In the genomic region with DNA sequence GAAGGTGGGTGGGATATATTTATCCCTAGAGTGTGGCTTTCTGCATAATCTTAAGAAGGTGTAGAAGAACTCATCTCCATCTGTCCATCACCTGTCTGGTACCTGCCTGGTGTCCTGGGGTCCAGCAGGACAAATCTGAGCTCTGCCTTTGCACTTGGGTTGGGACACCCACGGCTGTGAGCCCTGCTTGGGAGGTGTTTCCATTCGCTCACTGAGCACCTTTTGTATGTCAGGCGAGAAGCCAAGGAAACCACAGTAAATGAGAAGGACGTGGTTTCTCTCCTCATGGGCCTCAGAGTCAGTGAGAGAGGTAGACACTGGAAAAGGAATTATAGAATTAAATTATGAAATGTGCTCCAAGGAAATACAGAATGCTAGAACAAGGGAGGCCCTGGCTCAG, we compare ENCODE assay signal across 15 cellular contexts.
DNase-seq lines count a peak whose midpoint lies in the region; TF ChIP-seq lines count a peak whose summit lies in the region.
"Had no signal": no experiment of that assay in that cellular context is flagged by ENCODE, and none has a peak within 500 bp of the region (broad histone marks: within the 10 kb centered on the region; RNA-seq: fewer than 3 reads in every experiment).

No MANE protein-coding gene starts in this region.

- H3K27me3 ChIP-seq in muscle layer of colon (ENCODE audit: control insufficient read depth in 1 of 2, insufficient read depth in 2 of 2, low read length in 2 of 2) (no peaks in the 10 kb centered on the region), thyroid gland (no peaks in the 10 kb centered on the region), MG63 (no peaks in the 10 kb centered on the region)
- H3K27me3 ChIP-seq: SJCRH30 had no signal

- peak overlapping the region; percentile 82 for H3K27ac ChIP-seq in HEK293 (ENCODE audit: extremely low read depth, low read depth, low read length)
- peak overlapping the region; percentile 39 for H3K27ac ChIP-seq in muscle layer of colon (ENCODE audit: low read depth, low read length)
- H3K27ac ChIP-seq in thyroid gland, result peak overlapping the region; percentile 58 to 67 (median 63)
- H3K27ac ChIP-seq in substantia nigra (ENCODE audit: low read depth, low read length, poor library complexity, severe bottlenecking), result no peak overlapping the region
- H3K27ac ChIP-seq: SJCRH30 had no signal

- no peak for TF ChIP-seq POLR2A in thyroid gland (IDR thresholded peaks at IDR 0.05)

- 82 to 88% methylated on average over 4 of the region's 4 CpGs for WGBS in thyroid gland, 2 donors

- POLR2A ChIA-PET in HEK293 (lab: Yijun Ruan, JAX), result interaction anchor here (1.0 to 1.2 kb wide), 2 partner anchors 10 to 29 kb away, joined by 3 to 4 read pairs; no protein-coding TSS in a partner anchor

- H3K4me1 ChIP-seq in HEK293 (ENCODE audit: control insufficient read depth, insufficient read depth, low read length), result peaks cover 17% of the 10 kb centered on the region
- peaks cover 37% of the 10 kb centered on the region for H3K4me1 ChIP-seq in muscle layer of colon (ENCODE audit: insufficient read depth, low read length)
- peaks cover 17 to 31% of the 10 kb centered on the region in 2 donors for H3K4me1 ChIP-seq in thyroid gland

- CTCF ChIA-PET in HEK293 (lab: Yijun Ruan, JAX), result interaction anchor here (1.6 kb wide), 1 partner anchor 25 kb away, joined by 3 read pairs; no protein-coding TSS in a partner anchor

- no peaks in the 10 kb centered on the region for H3K9me3 ChIP-seq in HEK293 (ENCODE audit: control insufficient read depth, insufficient read depth, low read depth, low read length)
- H3K9me3 ChIP-seq in muscle layer of colon (ENCODE audit: low read length), result no peaks in the 10 kb centered on the region
- no peaks in the 10 kb centered on the region for H3K9me3 ChIP-seq in thyroid gland
- H3K9me3 ChIP-seq in MG63, result no peaks in the 10 kb centered on the region
- H3K9me3 ChIP-seq: SJCRH30 had no signal

- DNase-seq in choroid plexus epithelial cell (ENCODE audit: low read depth), result peak; percentile 35
- no peak for DNase-seq in thyroid gland
- no peak for DNase-seq in MG63
- DNase-seq in HK-2 (ENCODE audit: unreplicated experiment), result no peak
- DNase-seq in NOMO-1 treated with dmso at 0.1 percent for 144 hours (lab: John Stamatoyannopoulos, UW; ENCODE audit: unreplicated experiment), result no peak
- no peak for DNase-seq in substantia nigra (lab: John Stamatoyannopoulos, UW)
- DNase-seq: activated CD8-positive, alpha-beta memory T cell treated with anti-CD3 and anti-CD28 coated beads, Interleukin-2, amount 10 ng/mL, durations not matched to agents 7 days and 5 days; activated naive CD4-positive, alpha-beta T cell treated with anti-CD3 and anti-CD28 coated beads, Interleukin-2, amount 50 U/mL, for 16 hours; CD8-positive, alpha-beta memory T cell; kidney glomerular epithelial cell; NCI-H2029 treated with DMSO at 0.1 percent for 48 hours; stimulated activated CD4-positive, alpha-beta T cell treated with anti-CD3 and anti-CD28 coated beads, Interleukin-12 subunit alpha, Interleukin-12 subunit beta, amount 100 ng/mL, for 4 hours had no signal

- H3K36me3 ChIP-seq in HEK293 (ENCODE audit: control insufficient read depth in 2 of 2, insufficient read depth in 1 of 2, low read length in 2 of 2), result no peaks in the 10 kb centered on the region
- H3K36me3 ChIP-seq in muscle layer of colon (ENCODE audit: insufficient read depth, low read length), result no peaks in the 10 kb centered on the region
- H3K36me3 ChIP-seq in thyroid gland, result no peaks in the 10 kb centered on the region
- no peaks in the 10 kb centered on the region for H3K36me3 ChIP-seq in MG63
- H3K36me3 ChIP-seq: SJCRH30 had no signal

- H3K9ac ChIP-seq in muscle layer of colon (ENCODE audit: low read length), result no peak overlapping the region

- H3K4me3 ChIP-seq in HEK293 (ENCODE audit: low read depth, low read length), result no peak overlapping the region
- no peak overlapping the region for H3K4me3 ChIP-seq in choroid plexus epithelial cell (ENCODE audit: low read depth, low read length)
- H3K4me3 ChIP-seq in muscle layer of colon (ENCODE audit: low read depth in 1 of 2, low read length in 2 of 2), result no peak overlapping the region
- no peak overlapping the region for H3K4me3 ChIP-seq in thyroid gland (replicated peaks in 1 of 3)
- H3K4me3 ChIP-seq in MG63, result no peak overlapping the region
- H3K4me3 ChIP-seq: SJCRH30 had no signal

- TF ChIP-seq CTCF in HEK293 (tag by site-specific recombination; IDR thresholded peaks at IDR 0.05), result no peak
- no peak for TF ChIP-seq CTCF in choroid plexus epithelial cell (conservative IDR thresholded peaks at IDR 0.05; ENCODE audit: low read depth, low read length)
- no peak for TF ChIP-seq CTCF in thyroid gland (IDR thresholded peaks at IDR 0.05)

- intact Hi-C loops in thyroid gland (cut with DNase I), result no loop called here

TF ChIP-seq in HEK293, 187 proteins besides CTCF, POLR2A, EP300 and RAD21:
- TF ChIP-seq FEZF1 (tag by site-specific recombination; IDR thresholded peaks at IDR 0.05), result peak; percentile 12; the same call in 1 of the 2 replicates
- no peak for TF ChIP-seq ZBTB20 (tag by site-specific recombination; IDR thresholded peaks at IDR 0.05)
- no peak for TF ChIP-seq ZNF248 (tag by site-specific recombination; IDR thresholded peaks at IDR 0.05)
